ENCODE assay signal across 9 cellular contexts in the genomic region with DNA sequence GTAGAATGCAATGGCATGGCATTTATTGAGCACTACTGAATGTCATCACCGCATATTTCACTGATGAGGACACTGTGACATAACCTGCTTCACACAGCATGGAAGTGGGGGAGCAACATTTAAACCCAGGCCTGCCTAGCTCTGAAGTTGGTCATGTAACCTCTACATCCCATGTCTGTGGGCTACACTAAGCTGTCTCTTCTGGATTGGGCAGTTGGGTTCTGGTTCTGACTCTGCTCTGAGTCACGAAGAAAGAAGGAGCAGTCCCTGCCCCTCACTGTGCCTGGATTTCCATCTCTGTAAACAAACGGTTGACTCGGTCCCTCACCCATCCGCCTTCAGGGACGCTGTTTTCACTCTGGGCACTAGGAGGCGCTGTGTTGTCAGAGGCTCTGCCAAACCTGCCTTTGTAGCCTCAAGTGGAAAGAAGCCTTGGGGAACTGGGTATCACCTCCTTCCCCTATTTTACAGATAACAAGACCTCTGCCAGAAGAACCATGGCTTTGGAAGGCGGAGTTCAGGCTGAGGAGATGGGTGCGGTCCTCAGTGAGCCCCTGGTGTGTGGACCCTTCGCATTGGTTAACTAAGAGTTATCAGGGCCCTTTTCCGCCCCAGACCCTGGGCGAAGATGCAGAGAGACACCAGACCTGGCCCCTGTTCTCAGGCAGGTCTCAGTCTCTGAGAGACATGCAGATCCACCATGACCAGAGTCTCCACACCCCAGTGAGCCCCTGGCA. TPM values are rescaled to one million over a fixed set of nuclear protein-coding genes. Genes with fewer than 3 reads are reported as not detected.
A peak's percentile ranks its signal among the peaks of the same experiment; 100 is the strongest.
DNase-seq lines count a peak whose midpoint lies in the region; ATAC-seq and TF ChIP-seq lines count a peak whose summit lies in the region.
"Had no signal": no experiment of that assay in that cellular context is flagged by ENCODE, and none has a peak within 500 bp of the region (broad histone marks: within the 10 kb centered on the region; RNA-seq: fewer than 3 reads in every experiment).

No MANE protein-coding gene starts in this region.

- H3K36me3 ChIP-seq in vagina = no peaks in the 10 kb centered on the region

- peak; percentile 62 to 74 (median 64) for TF ChIP-seq CTCF in vagina (IDR thresholded peaks at IDR 0.05)

- peaks cover 13% of the 10 kb centered on the region for H3K27me3 Mint-ChIP-seq in activated T-cell treated with anti-CD3 and anti-CD28 coated beads, Interleukin-2, amount 50 U/mL, for 72 hours (ENCODE audit: low read depth)

- no peaks in the 10 kb centered on the region for H3K9me3 ChIP-seq in vagina

- peaks cover 6% of the 10 kb centered on the region for H3K4me1 Mint-ChIP-seq in activated T-cell treated with anti-CD3 and anti-CD28 coated beads, Interleukin-2, amount 50 U/mL, for 72 hours (ENCODE audit: low read depth)

- peak; percentile 89 to 95 for ATAC-seq in activated T-cell treated with anti-CD3 and anti-CD28 coated beads, Interleukin-2, amount 50 U/mL, for 72 hours (replicated peaks in 1 of 2)
- no peak for ATAC-seq in HG02870 (IDR thresholded peaks at IDR 0.05; ENCODE audit: unreplicated experiment)

- no peaks in the 10 kb centered on the region for H3K36me3 Mint-ChIP-seq in activated T-cell treated with anti-CD3 and anti-CD28 coated beads, Interleukin-2, amount 50 U/mL, for 72 hours (ENCODE audit: insufficient read depth in 2 of 2)

- H3K27ac ChIP-seq in vagina = no peak overlapping the region

- H3K27me3 ChIP-seq in vagina = no peaks in the 10 kb centered on the region

- no peaks in the 10 kb centered on the region for H3K9me3 Mint-ChIP-seq in activated T-cell treated with anti-CD3 and anti-CD28 coated beads, Interleukin-2, amount 50 U/mL, for 72 hours
- H3K9me3 Mint-ChIP-seq: dendritic cell treated with granulocyte-macrophage colony-stimulating factor and Interleukin-4, amounts not matched to agents 40 ng/mL and 50 ng/mL, for 4 days had no signal

- DNase-seq in ELR (ENCODE audit: low read depth) (peak; percentile 96), HT-29 (ENCODE audit: low spot score) (peak; percentile 91), RPMI7951 (ENCODE audit: low read depth) (peak; percentile 82), foreskin melanocyte (peak; percentile 51), posterior cingulate gyrus (peak in 7 of 10 donors; percentile 49 to 92 (median 72)), vagina (ENCODE audit: extremely low spot score in 2 of 2) (no peak)
- DNase-seq in activated T-cell treated with anti-CD3 and anti-CD28 coated beads, Interleukin-2, amount 50 U/mL, for 72 hours = peak; percentile 78 to 84

- no peak overlapping the region for H3K4me3 ChIP-seq in vagina

- H3K4me1 ChIP-seq in vagina = no peaks in the 10 kb centered on the region

- H3K27ac Mint-ChIP-seq in activated T-cell treated with anti-CD3 and anti-CD28 coated beads, Interleukin-2, amount 50 U/mL, for 72 hours = no peak overlapping the region
- H3K27ac Mint-ChIP-seq: dendritic cell treated with granulocyte-macrophage colony-stimulating factor and Interleukin-4, amounts not matched to agents 40 ng/mL and 50 ng/mL, for 4 days had no signal

- H3K4me3 Mint-ChIP-seq in activated T-cell treated with anti-CD3 and anti-CD28 coated beads, Interleukin-2, amount 50 U/mL, for 72 hours = no peak overlapping the region
- H3K4me3 Mint-ChIP-seq: dendritic cell treated with granulocyte-macrophage colony-stimulating factor and Interleukin-4, amounts not matched to agents 40 ng/mL and 50 ng/mL, for 4 days had no signal

- no peak for TF ChIP-seq POLR2A in vagina (IDR thresholded peaks at IDR 0.05)

- intact Hi-C loops in posterior cingulate gyrus (cut with DNase I) (no loop called here), vagina (cut with DNase I) (no loop called here)

RNA-seq across cellular contexts. Expression of a gene that starts 12.6 kb away (rescaled TPM):
- total RNA-seq in HT-29 (2014; rRNA removed; shearing (Covaris generic)) = 31.9 and 33.1 TPM in 2 replicates
- total RNA-seq in RPMI7951 (2014; rRNA removed; shearing (Covaris generic)) = 9.1 and 9.4 TPM in 2 replicates
- total RNA-seq in activated T-cell treated with anti-CD3 and anti-CD28 coated beads, Interleukin-2, amount 50 U/mL, for 72 hours = under 1 TPM; 0.05 to 0.07 TPM
- 32.9 TPM for total RNA-seq in vagina

RNA-seq across cellular contexts. Expression of a gene that starts 23.3 kb away (rescaled TPM):
- not detected in 2 replicates for total RNA-seq in HT-29 (2014; rRNA removed; shearing (Covaris generic))
- 6.0 and 9.9 TPM in 2 replicates for total RNA-seq in RPMI7951 (2014; rRNA removed; shearing (Covaris generic))
- total RNA-seq in activated T-cell treated with anti-CD3 and anti-CD28 coated beads, Interleukin-2, amount 50 U/mL, for 72 hours = not detected
- total RNA-seq in vagina = 2.0 TPM

Comparison
In these comparisons a context has a peak if more than half of its experiments do, and no peak if none do; other contexts are left out.
1. DNase-seq: peak in ELR (single experiment), HT-29 (single experiment), RPMI7951 (single experiment), activated T-cell treated with anti-CD3 and anti-CD28 coated beads, Interleukin-2, amount 50 U/mL, for 72 hours (2 of 2), foreskin melanocyte (single experiment) and posterior cingulate gyrus (7 of 10); none in vagina (0 of 2).